ENCODE assay signal across 11 cellular contexts in genomic region chr18:9912285-9912684, GRCh38. TPM values are rescaled to one million over a fixed set of nuclear protein-coding genes. Genes with fewer than 3 reads are reported as not detected.
"Had no signal": no experiment of that assay in that cellular context is flagged by ENCODE, and none has a peak within 500 bp of the region (broad histone marks: within the 10 kb centered on the region; RNA-seq: fewer than 3 reads in every experiment).

No MANE protein-coding gene starts in this region.

RNA-seq across cellular contexts. Expression of gene TXNDC2, which starts 26.5 kb away (rescaled TPM):
- total RNA-seq: activated CD4-positive, alpha-beta T cell treated with anti-CD3 and anti-CD28 coated beads, Interleukin-2, amount 10 ng/mL, durations not matched to agents 24 days and 14 days; activated naive CD4-positive, alpha-beta T cell treated with anti-CD3 and anti-CD28 coated beads for 36 hours; activated T-cell treated with anti-CD3 and anti-CD28 coated beads, Interleukin-2, amount 50 U/mL, for 72 hours; heart left ventricle; myocyte; progenitor cell of endocrine pancreas; sigmoid colon; suprapubic skin had no signal
- polyA plus RNA-seq: liver, smooth muscle cell, stomach had no signal
